24 cellular contexts compared by ENCODE assay signal in the genomic region with DNA sequence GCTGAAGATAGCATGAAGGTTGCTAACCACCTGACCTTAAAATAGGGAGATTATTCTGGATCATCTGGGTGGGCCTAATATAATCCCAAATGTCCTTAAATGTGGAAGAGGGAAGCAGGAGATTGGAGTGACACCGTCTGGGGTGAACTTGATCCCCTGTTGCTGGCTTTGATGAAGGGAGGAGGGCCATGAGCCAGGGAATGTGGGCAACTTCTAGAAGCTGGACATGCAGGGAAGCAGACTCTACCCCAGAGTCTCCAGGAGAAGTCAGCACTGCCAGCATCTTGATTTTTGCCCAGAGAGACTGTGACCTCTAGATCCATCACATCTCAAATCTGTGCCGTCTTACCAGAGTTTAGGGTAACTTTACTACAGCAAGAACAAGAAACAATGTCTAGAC. TPM values are rescaled to one million over a fixed set of nuclear protein-coding genes. Genes with fewer than 3 reads are reported as not detected.
"Had no signal": no experiment of that assay in that cellular context is flagged by ENCODE, and none has a peak within 500 bp of the region (broad histone marks: within the 10 kb centered on the region; RNA-seq: fewer than 3 reads in every experiment).

No MANE protein-coding gene starts in this region.

- DNase-seq: IMR-90, Karpas-422, KG1, MG63, NCI-H1092, NCI-H1105 treated with DMSO at 0.1 percent for 48 hours, NCI-H1436, NCI-H187, NCI-H2029, NCI-H2081 treated with DMSO at 0.1 percent for 48 hours, NCI-H2171, NCI-H226, NCI-H446, NCI-H510A, NCI-H524 treated with DMSO at 0.1 percent for 48 hours, NCI-H69, NCI-H774, PC-3, SHP77 had no signal

- H3K4me3 ChIP-seq: MG63 had no signal

- FAIRE-seq: HepG2 had no signal

- ATAC-seq: HepG2, Panc1, PC-3 had no signal

- H3K27me3 ChIP-seq: MG63 had no signal

- H3K36me3 ChIP-seq: MG63 had no signal

- H3K9me3 ChIP-seq: MG63 had no signal

RNA-seq across cellular contexts. Expression of gene KRT5, which starts 9.2 kb away (rescaled TPM):
- total RNA-seq: HepG2, HT1080, IMR-90, PC-3, SK-MEL-5 had no signal
- polyA plus RNA-seq: IMR-90 had no signal

RNA-seq across cellular contexts. Expression of gene KRT71, which starts 23.5 kb away (rescaled TPM):
- total RNA-seq: HepG2, HT1080, IMR-90, OCI-LY7, PC-3, SK-MEL-5 had no signal
- polyA plus RNA-seq: HepG2, IMR-90 had no signal

RNA-seq across cellular contexts. Expression of gene KRT6A, which starts 36.4 kb away (rescaled TPM):
- total RNA-seq: HepG2, HT1080, IMR-90, SK-MEL-5 had no signal
- polyA plus RNA-seq: IMR-90 had no signal

RNA-seq across cellular contexts. Expression of gene KRT74, which starts 44.2 kb away (rescaled TPM):
- total RNA-seq: HepG2, HT1080, IMR-90, OCI-LY7, PC-3, SK-MEL-5 had no signal
- polyA plus RNA-seq: HepG2, IMR-90 had no signal

RNA-seq across cellular contexts. Expression of gene KRT6C, which starts 55.8 kb away (rescaled TPM):
- total RNA-seq: HepG2, HT1080, IMR-90, OCI-LY7, PC-3, SK-MEL-5 had no signal
- polyA plus RNA-seq: IMR-90 had no signal
